Comparison of ENCODE assay signal across 8 cellular contexts in the genomic region with DNA sequence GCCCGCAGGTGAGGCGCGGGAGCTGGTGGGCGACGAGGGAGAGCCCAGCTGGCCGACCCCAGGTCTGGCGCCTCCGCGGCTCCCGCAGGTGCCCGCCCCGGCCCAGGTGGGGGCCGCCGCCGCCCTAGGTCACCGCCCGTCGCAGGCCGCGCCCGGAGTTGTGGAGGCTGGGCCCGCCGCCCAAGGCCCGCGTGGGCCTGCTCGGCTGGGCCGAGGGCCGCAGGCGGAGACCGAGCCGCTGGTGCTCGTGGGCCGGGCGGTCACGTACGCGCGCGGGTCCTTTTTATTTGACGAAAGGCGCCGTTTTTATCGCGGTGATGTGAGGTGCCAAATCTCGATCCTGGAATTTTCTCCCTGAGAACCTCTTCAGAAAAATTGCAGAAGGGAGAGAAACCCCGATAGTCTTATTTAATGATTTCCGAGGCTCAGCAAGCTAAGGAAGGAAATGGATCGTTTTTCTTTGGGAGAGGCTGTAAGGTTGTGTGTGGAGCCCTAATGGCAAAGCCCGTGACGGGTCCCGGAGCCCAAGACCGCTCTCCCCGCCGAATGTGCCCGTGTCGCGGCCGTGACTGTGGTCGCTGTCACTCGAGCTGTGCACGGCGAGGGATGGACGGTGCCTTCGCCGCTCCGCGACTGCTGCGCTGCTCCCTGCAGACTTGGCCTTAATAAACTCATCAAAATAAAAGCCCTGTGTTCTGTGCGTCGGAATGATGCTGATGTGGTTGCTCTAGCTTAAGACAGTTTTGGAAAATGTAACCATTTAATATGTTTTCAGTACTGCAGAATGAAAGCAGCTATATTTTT. TPM values are rescaled to one million over a fixed set of nuclear protein-coding genes. Genes with fewer than 3 reads are reported as not detected.
A peak's percentile ranks its signal among the peaks of the same experiment; 100 is the strongest.
DNase-seq lines count a peak whose midpoint lies in the region; ATAC-seq lines count a peak whose summit lies in the region.

No MANE protein-coding gene starts in this region.

- H3K4me3 ChIP-seq in mesodermal cell (ENCODE audit: extremely low read depth, insufficient read depth, low read length, poor library complexity, severe bottlenecking), result peak overlapping the region; percentile 73

- WGBS in mesodermal cell (ENCODE audit: insufficient coverage in 2 of 2), 2 experiments, result 0 to 1% methylated on average over 53 to 55 of the region's 70 CpGs

- no peaks in the 10 kb centered on the region for H3K36me3 ChIP-seq in mesodermal cell (ENCODE audit: control insufficient read depth, insufficient read depth, low read length)

- H3K9me3 ChIP-seq in mesodermal cell (ENCODE audit: control insufficient read depth, low read length), result no peaks in the 10 kb centered on the region

- peak; percentile 31 for ATAC-seq in HG02763 (IDR thresholded peaks at IDR 0.05; ENCODE audit: unreplicated experiment)

- H3K4me1 ChIP-seq in mesodermal cell (ENCODE audit: control insufficient read depth, insufficient read depth, low read length, poor library complexity, severe bottlenecking), result peaks cover 15% of the 10 kb centered on the region

- DNase-seq in NCI-H2171 treated with DMSO at 0.1 percent for 48 hours (lab: John Stamatoyannopoulos, UW) (peak; percentile 9), NCI-H2171 (lab: John Stamatoyannopoulos, UW) (no peak), NCI-H82 (lab: John Stamatoyannopoulos, UW) (peak; percentile 60), activated T-cell treated with anti-CD3 and anti-CD28 coated beads for 4 hours (peak; percentile 12), epidermal melanocyte (ENCODE audit: insufficient read length, low spot score) (peak; percentile 33)
- DNase-seq in stimulated activated CD8-positive, alpha-beta memory T cell treated with anti-CD3 and anti-CD28 coated beads, Interleukin-4, amount 100 ng/mL, for 48 hours, result peak; percentile 58

- peak overlapping the region; percentile 29 for H3K27ac ChIP-seq in mesodermal cell (ENCODE audit: low read depth, low read length, severe bottlenecking)

RNA-seq across cellular contexts. Expression of a gene that starts 0.6 kb away (rescaled TPM):
- 22.3 TPM for polyA plus RNA-seq in mesodermal cell (2013, experiment 1 of 2)
- polyA plus RNA-seq in mesodermal cell (2013, experiment 2 of 2), result 23.8 TPM

RNA-seq across cellular contexts. Expression of a gene that starts 28.4 kb away (rescaled TPM):
- polyA plus RNA-seq in mesodermal cell (2013, experiment 1 of 2), result 3.3 TPM
- polyA plus RNA-seq in mesodermal cell (2013, experiment 2 of 2), result 3.0 TPM
